ENCODE assay signal across 20 cellular contexts in genomic region chr5:173500213-173500560, GRCh38.
DNase-seq lines count a peak whose midpoint lies in the region; ATAC-seq, FAIRE-seq and TF ChIP-seq lines count a peak whose summit lies in the region.
"Had no signal": no experiment of that assay in that cellular context is flagged by ENCODE, and none has a peak within 500 bp of the region (broad histone marks: within the 10 kb centered on the region; RNA-seq: fewer than 3 reads in every experiment).

No MANE protein-coding gene starts in this region.

- H2BK15ac ChIP-seq in H1 (ENCODE audit: low read length), result no peak overlapping the region

- no peak overlapping the region for H3K14ac ChIP-seq in H1 (ENCODE audit: insufficient read length)

- H3K79me1 ChIP-seq in H1 (ENCODE audit: low read depth, low read length), result no peaks in the 10 kb centered on the region

- no peak overlapping the region for H3K4me2 ChIP-seq in H1 (ENCODE audit: insufficient read depth in 1 of 2, low read depth in 2 of 2, low read length in 2 of 2)
- H3K4me2 ChIP-seq: GM23338 had no signal

- POLR2A ChIA-PET in H1 (lab: Charles Lee; ENCODE audit: partially characterized antibody), result no interaction called here

- no peaks in the 10 kb centered on the region for H3K79me2 ChIP-seq in H1 (ENCODE audit: control insufficient read depth in 1 of 2, insufficient read depth in 2 of 2, low read length in 2 of 2)

- H3K9me3 ChIP-seq in right atrium auricular region (peaks cover 0 to 4% of the 10 kb centered on the region in 2 donors), H1 (ENCODE audit: insufficient read depth in 2 of 2, low read depth in 1 of 2, low read length in 1 of 2) (no peaks in the 10 kb centered on the region), pancreas (no peaks in the 10 kb centered on the region), thoracic aorta (no peaks in the 10 kb centered on the region), T-helper 17 cell (ENCODE audit: control insufficient read depth, low read length, poor library complexity, severe bottlenecking) (no peaks in the 10 kb centered on the region)

- WGBS in H1 (ENCODE audit: extremely low coverage in 1 of 2, insufficient coverage in 1 of 2, insufficient read length in 1 of 2, insufficient replicate concordance in 2 of 2, low coverage in 1 of 2, low lambda C conversion rate in 2 of 2, missing lambda C conversion rate in 1 of 2), 2 experiments, result 85% methylated on average over 6 of the region's 6 CpGs; no CpG with 5 or more reads in 1 of the 2 experiments
- 74 to 81% methylated on average over 6 of the region's 6 CpGs for whole genome bisulfite sequencing in pancreas, 2 donors

- no peak overlapping the region for H4K5ac ChIP-seq in H1 (ENCODE audit: insufficient read length, low read depth, low read length)

- in situ Hi-C loops in G401 (cut with HindIII; ENCODE audit: low sequenced_read_pairs), result no loop called here

- no peaks in the 10 kb centered on the region for H3K36me3 Mint-ChIP-seq in T-helper 17 cell (ENCODE audit: low read depth)

- FAIRE-seq in H1 (lab: Jason Lieb, UNC) (no peak), pancreas (lab: Jason Lieb, UNC) (no peak)
- FAIRE-seq: GM19239 had no signal

- H3K56ac ChIP-seq in H1 (replicated peaks; ENCODE audit: insufficient read length, low read depth, low read length), result no peak overlapping the region

- H2AK5ac ChIP-seq in H1 (ENCODE audit: low read depth, low read length), result no peak overlapping the region

- no peak overlapping the region for H2BK5ac ChIP-seq in H1 (ENCODE audit: low read depth, low read length)

- intact Hi-C loops in left cardiac atrium (cut with DNase I), result no loop called here
- intact Hi-C loops in pancreas (cut with DNase I), result no loop called here

- H3K4me3 ChIP-seq in right atrium auricular region (no peak overlapping the region), H1 (ENCODE audit: extremely low read depth in 1 of 4, insufficient read depth in 2 of 4, low read depth in 3 of 4, low read length in 4 of 4) (no peak overlapping the region), pancreas (no peak overlapping the region), thoracic aorta (no peak overlapping the region)
- H3K4me3 ChIP-seq: GM23338 had no signal

- ATAC-seq in left cardiac atrium (no peak), pancreas (peak in 2 of 4 donors; percentile 23 to 34), thoracic aorta (ENCODE audit: insufficient number of reproducible peaks, low FRiP score, low read depth) (no peak), T-helper 17 cell (no peak)
- ATAC-seq: HCT116 had no signal

- H3K27ac ChIP-seq in right atrium auricular region, result peak overlapping the region; percentile 81 to 90
- H3K27ac ChIP-seq in H1 (ENCODE audit: low read depth, low read length), result no peak overlapping the region
- H3K27ac ChIP-seq in pancreas, result peak overlapping the region; percentile 72 to 81 (median 77)
- H3K27ac ChIP-seq in thoracic aorta, result peak overlapping the region; percentile 53 to 78

- TF ChIP-seq CTCF in right atrium auricular region (IDR thresholded peaks at IDR 0.05), result no peak
- no peak for TF ChIP-seq CTCF in H1 (IDR thresholded peaks at IDR 0.05; ENCODE audit: control extremely low read depth in 1 of 3, insufficient read depth in 1 of 3, low read depth in 1 of 3, low read length in 3 of 3)
- no peak for TF ChIP-seq CTCF in pancreas (IDR thresholded peaks at IDR 0.05)
- TF ChIP-seq CTCF in thoracic aorta (IDR thresholded peaks at IDR 0.05), result no peak

- H3K27ac Mint-ChIP-seq in T-helper 17 cell, result no peak overlapping the region
- H3K27ac Mint-ChIP-seq: B cell, GM23338 had no signal

- H3K4me1 ChIP-seq in right atrium auricular region, result peaks cover 0 to 39% of the 10 kb centered on the region in 2 donors
- peaks cover 0 to 7% (median 4%) of the 10 kb centered on the region in 4 experiments; a peak in 5 of 7 replicates for H3K4me1 ChIP-seq in H1 (replicated peaks in 1 of 4; ENCODE audit: control insufficient read depth in 3 of 4, insufficient read depth in 4 of 4, low read length in 3 of 4)
- H3K4me1 ChIP-seq in pancreas, result peaks cover 48 to 55% (median 49%) of the 10 kb centered on the region in 3 donors
- H3K4me1 ChIP-seq in thoracic aorta (ENCODE audit: control insufficient read depth in 1 of 2, low read depth in 2 of 2), result peaks cover 25 to 47% of the 10 kb centered on the region in 2 donors

- no peaks in the 10 kb centered on the region for H3K36me3 ChIP-seq in right atrium auricular region
- no peaks in the 10 kb centered on the region for H3K36me3 ChIP-seq in H1 (ENCODE audit: control insufficient read depth in 2 of 4, insufficient read depth in 4 of 4, low read length in 3 of 4)
- H3K36me3 ChIP-seq in pancreas, result no peaks in the 10 kb centered on the region
- H3K36me3 ChIP-seq in thoracic aorta, result no peaks in the 10 kb centered on the region

- H3K27me3 ChIP-seq in right atrium auricular region (no peaks in the 10 kb centered on the region), H1 (replicated peaks in 1 of 4; ENCODE audit: control insufficient read depth in 3 of 4, extremely low read depth in 1 of 4, insufficient read depth in 3 of 4, low read length in 3 of 4) (no peaks in the 10 kb centered on the region), pancreas (no peaks in the 10 kb centered on the region), thoracic aorta (replicated peaks; ENCODE audit: insufficient read depth) (no peaks in the 10 kb centered on the region)

- CTCF ChIA-PET in H1 (lab: Charles Lee; ENCODE audit: partially characterized antibody), result interaction anchor here (1.4 kb wide), 1 partner anchor 15 kb away, joined by 5 read pairs; no protein-coding TSS in a partner anchor

- no peak for DNase-seq in right atrium auricular region (ENCODE audit: low spot score)
- DNase-seq in left cardiac atrium, result no peak
- no peak for DNase-seq in H1 (ENCODE audit: low read depth in 1 of 2, low spot score in 2 of 2)
- DNase-seq in pancreas, result peak in 2 of 6 donors; percentile 26 to 53
- no peak for DNase-seq in thoracic aorta (ENCODE audit: low spot score)
- DNase-seq in G401 (ENCODE audit: low spot score), result no peak
- no peak for DNase-seq in NCI-H2171 (lab: John Stamatoyannopoulos, UW)
- no peak for DNase-seq in T-helper 17 cell
- DNase-seq: DMS 273 treated with DMSO at 0.1 percent for 48 hours, GDM1, KBM-7, NCI-H1694 treated with DMSO at 0.1 percent for 48 hours, NCI-H2107, NCI-H2227 treated with DMSO at 0.1 percent for 48 hours, NCI-H524 treated with DMSO at 0.1 percent for 48 hours, SHP77 treated with DMSO at 0.1 percent for 48 hours had no signal

- H4K8ac ChIP-seq in H1 (ENCODE audit: extremely low read depth, insufficient read depth, low read length), result no peak overlapping the region

- no peak overlapping the region for H3K4me3 Mint-ChIP-seq in T-helper 17 cell
- H3K4me3 Mint-ChIP-seq: B cell, GM23338 had no signal

- peaks cover 20% of the 10 kb centered on the region for H3K27me3 Mint-ChIP-seq in T-helper 17 cell

- H2AFZ ChIP-seq in H1 (ENCODE audit: low read length), result no peak overlapping the region
- H2AFZ ChIP-seq: GM23338 had no signal

- TF ChIP-seq POLR2A in H1 (IDR thresholded peaks at IDR 0.05; ENCODE audit: control extremely low read depth in 1 of 2, low read depth in 2 of 2, low read length in 2 of 2), result no peak

- no peak for TF ChIP-seq EP300 in H1 (IDR thresholded peaks at IDR 0.05; ENCODE audit: borderline replicate concordance in 1 of 2, low read depth in 2 of 2, low read length in 2 of 2)

- H2BK20ac ChIP-seq in H1 (ENCODE audit: low read length), result no peak overlapping the region

- H3K23ac ChIP-seq in H1 (ENCODE audit: insufficient read length), result no peak overlapping the region

- no peaks in the 10 kb centered on the region for H3K4me1 Mint-ChIP-seq in T-helper 17 cell
- H3K4me1 Mint-ChIP-seq: B cell had no signal

- H2BK120ac ChIP-seq in H1 (replicated peaks; ENCODE audit: low read depth, low read length), result no peak overlapping the region

- no peak overlapping the region for H3K18ac ChIP-seq in H1 (ENCODE audit: extremely low read depth, low read length)

- no peak overlapping the region for H3K9ac ChIP-seq in H1 (replicated peaks in 1 of 4; ENCODE audit: extremely low read depth in 1 of 4, low read depth in 3 of 4, low read length in 3 of 4)

- no peak for TF ChIP-seq RAD21 in H1 (IDR thresholded peaks at IDR 0.05 in 1 of 2, conservative IDR thresholded peaks at IDR 0.05 in 1 of 2; ENCODE audit: low read depth in 2 of 2, low read length in 2 of 2)

- no peaks in the 10 kb centered on the region for H3K23me2 ChIP-seq in H1 (ENCODE audit: low read depth, low read length)

- no peak overlapping the region for H4K91ac ChIP-seq in H1 (replicated peaks; ENCODE audit: insufficient read length, low read length)

- no peak overlapping the region for H3K4ac ChIP-seq in H1 (replicated peaks; ENCODE audit: insufficient read length, low read depth, low read length)

- no peaks in the 10 kb centered on the region for H4K20me1 ChIP-seq in H1 (replicated peaks in 1 of 2; ENCODE audit: control insufficient read depth in 1 of 2, insufficient read depth in 2 of 2, low read length in 2 of 2)

- peak overlapping the region; percentile 64; the same call in 1 of the 2 replicates for H2BK12ac ChIP-seq in H1 (ENCODE audit: low read depth, low read length)

TF ChIP-seq in H1, 55 proteins besides CTCF, POLR2A, EP300 and RAD21:
- TF ChIP-seq CHD2 (IDR thresholded peaks at IDR 0.05; ENCODE audit: low read length), result no peak
- TF ChIP-seq CBX5 (IDR thresholded peaks at IDR 0.05; ENCODE audit: low read depth, low read length), result no peak
- no peak for TF ChIP-seq NRF1 (IDR thresholded peaks at IDR 0.05; ENCODE audit: low read depth, low read length)
- no peak for TF ChIP-seq MAFK (IDR thresholded peaks at IDR 0.05; ENCODE audit: low read depth, low read length)
- no peak for TF ChIP-seq YY1 (IDR thresholded peaks at IDR 0.05; ENCODE audit: low read depth, low read length)
- no peak for TF ChIP-seq CHD1 (IDR thresholded peaks at IDR 0.05; ENCODE audit: low read depth, low read length)
- TF ChIP-seq JUND (IDR thresholded peaks at IDR 0.05; ENCODE audit: low read length), result no peak
- TF ChIP-seq SP1 (IDR thresholded peaks at IDR 0.05; ENCODE audit: low read depth, low read length), result no peak
- no peak for TF ChIP-seq RBBP5 (IDR thresholded peaks at IDR 0.05; ENCODE audit: borderline replicate concordance, low read depth, low read length)
- no peak for TF ChIP-seq RXRA (IDR thresholded peaks at IDR 0.05; ENCODE audit: insufficient read depth, low read depth, low read length)
